In genomic region chr3:140355481-140355880, GRCh38 we compare ENCODE assay signal across 28 cellular contexts.
"Had no signal": no experiment of that assay in that cellular context is flagged by ENCODE, and none has a peak within 500 bp of the region (broad histone marks: within the 10 kb centered on the region; RNA-seq: fewer than 3 reads in every experiment).

No MANE protein-coding gene starts in this region.

- H3K27me3 ChIP-seq: ascending aorta, cardiac muscle cell had no signal

- H3K9me3 ChIP-seq: ascending aorta had no signal

- ATAC-seq: activated CD8-positive, alpha-beta memory T cell treated with anti-CD3 and anti-CD28 coated beads, Interleukin-2, amount 10 ng/mL, durations not matched to agents 7 days and 5 days; activated CD8-positive, alpha-beta T cell treated with anti-CD3 and anti-CD28 coated beads, Interleukin-2, amount 10 ng/mL, durations not matched to agents 7 days and 5 days; activated naive CD8-positive, alpha-beta T cell treated with anti-CD3 and anti-CD28 coated beads, Interleukin-2, amount 50 U/mL, for 24 hours had no signal

- H3K4me1 ChIP-seq: ascending aorta had no signal

- DNase-seq: activated B cell treated with CpG ODN at 0.5 μM for 24 hours; activated CD4-positive, alpha-beta memory T cell treated with anti-CD3 and anti-CD28 coated beads, Interleukin-2, amount 10 ng/mL, durations not matched to agents 7 days and 5 days; activated CD4-positive, alpha-beta T cell treated with anti-CD3 and anti-CD28 coated beads for 48 hours; activated CD4-positive, alpha-beta T cell treated with anti-CD3 and anti-CD28 coated beads, Interleukin-2, amount 10 ng/mL, durations not matched to agents 7 days and 5 days; activated CD4-positive, alpha-beta T cell treated with anti-CD3 and anti-CD28 coated beads, Interleukin-2, amount 50 U/mL, for 48 hours; activated CD4-positive, CD25-positive, alpha-beta regulatory T cell treated with anti-CD3 and anti-CD28 coated beads, Interleukin-2, amount 50 U/mL, for 72 hours; activated CD8-positive, alpha-beta memory T cell treated with anti-CD3 and anti-CD28 coated beads for 24 hours; activated CD8-positive, alpha-beta memory T cell treated with anti-CD3 and anti-CD28 coated beads, Interleukin-2, amount 10 ng/mL, durations not matched to agents 7 days and 5 days; activated CD8-positive, alpha-beta memory T cell treated with anti-CD3 and anti-CD28 coated beads, Interleukin-2, amount 50 U/mL, for 48 hours; activated CD8-positive, alpha-beta T cell treated with anti-CD3 and anti-CD28 coated beads, Interleukin-2, amount 10 ng/mL, durations not matched to agents 7 days and 5 days; activated effector memory CD4-positive, alpha-beta T cell treated with Interleukin-2 at 50 U/mL for 16 hours; activated gamma-delta T cell; activated naive CD4-positive, alpha-beta T cell treated with anti-CD3 and anti-CD28 coated beads, Interleukin-2, amount 10 ng/mL, durations not matched to agents 7 days and 5 days; activated naive CD4-positive, alpha-beta T cell treated with Interleukin-2 at 50 U/mL for 16 hours; activated naive CD8-positive, alpha-beta T cell treated with anti-CD3 and anti-CD28 coated beads, Interleukin-2, amount 10 ng/mL, durations not matched to agents 7 days and 5 days; activated naive CD8-positive, alpha-beta T cell treated with anti-CD3 and anti-CD28 coated beads, Interleukin-2, amount 50 U/mL, for 24 hours; activated T-cell treated with anti-CD3 and anti-CD28 coated beads, Interleukin-2, amount 50 U/mL, for 24 hours; activated T-cell treated with anti-CD3 and anti-CD28 coated beads, Interleukin-2, amount 50 U/mL, for 48 hours; amygdala; anterior cingulate cortex; caudate nucleus; cerebellar nuclear complex; T-helper 1 cell; T-helper 2 cell; T-helper 9 cell had no signal

- H3K4me3 ChIP-seq: ascending aorta, cardiac muscle cell had no signal

- H3K27ac ChIP-seq: ascending aorta, cardiac muscle cell, VCaP had no signal

- H3K36me3 ChIP-seq: ascending aorta, cardiac muscle cell had no signal
